1 cellular context compared by ENCODE assay signal in the genomic region with DNA sequence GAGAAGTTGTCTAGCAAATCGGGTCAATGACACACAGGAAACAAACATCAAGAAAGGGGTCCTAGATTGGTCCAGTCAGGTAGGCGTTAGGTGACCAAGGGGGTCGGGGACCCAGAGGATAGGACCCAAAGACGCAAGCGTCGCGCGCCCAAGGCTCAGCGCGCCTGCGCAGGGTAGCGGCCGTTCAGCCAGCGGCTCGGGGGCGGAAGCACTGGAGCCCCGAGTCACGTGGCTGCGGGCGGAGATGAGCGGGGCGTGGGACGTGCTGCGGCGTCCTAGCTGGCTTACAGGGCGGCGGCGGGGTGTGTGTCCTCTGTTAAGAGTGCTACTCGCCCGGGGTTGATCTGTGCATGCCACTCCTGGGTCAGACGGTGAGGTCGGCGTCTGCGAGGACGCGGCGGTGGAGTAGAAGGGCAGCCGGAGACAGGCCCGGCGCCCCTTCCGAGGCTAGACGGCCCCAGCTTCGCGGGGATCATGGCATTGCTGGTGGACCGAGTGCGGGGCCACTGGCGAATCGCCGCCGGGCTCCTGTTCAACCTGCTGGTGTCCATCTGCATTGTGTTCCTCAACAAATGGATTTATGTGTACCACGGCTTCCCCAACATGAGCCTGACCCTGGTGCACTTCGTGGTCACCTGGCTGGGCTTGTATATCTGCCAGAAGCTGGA.
TF ChIP-seq lines count a peak whose summit lies in the region.

A gene (plus strand): TSS at position 273 of the 668 bp plus-strand sequence. CDS start 202 bp downstream, at position 475.

TF ChIP-seq in HEK293, 187 proteins besides CTCF, POLR2A, EP300 and RAD21 (continued from another document and continues in another):
- TF ChIP-seq, protein P1, sequence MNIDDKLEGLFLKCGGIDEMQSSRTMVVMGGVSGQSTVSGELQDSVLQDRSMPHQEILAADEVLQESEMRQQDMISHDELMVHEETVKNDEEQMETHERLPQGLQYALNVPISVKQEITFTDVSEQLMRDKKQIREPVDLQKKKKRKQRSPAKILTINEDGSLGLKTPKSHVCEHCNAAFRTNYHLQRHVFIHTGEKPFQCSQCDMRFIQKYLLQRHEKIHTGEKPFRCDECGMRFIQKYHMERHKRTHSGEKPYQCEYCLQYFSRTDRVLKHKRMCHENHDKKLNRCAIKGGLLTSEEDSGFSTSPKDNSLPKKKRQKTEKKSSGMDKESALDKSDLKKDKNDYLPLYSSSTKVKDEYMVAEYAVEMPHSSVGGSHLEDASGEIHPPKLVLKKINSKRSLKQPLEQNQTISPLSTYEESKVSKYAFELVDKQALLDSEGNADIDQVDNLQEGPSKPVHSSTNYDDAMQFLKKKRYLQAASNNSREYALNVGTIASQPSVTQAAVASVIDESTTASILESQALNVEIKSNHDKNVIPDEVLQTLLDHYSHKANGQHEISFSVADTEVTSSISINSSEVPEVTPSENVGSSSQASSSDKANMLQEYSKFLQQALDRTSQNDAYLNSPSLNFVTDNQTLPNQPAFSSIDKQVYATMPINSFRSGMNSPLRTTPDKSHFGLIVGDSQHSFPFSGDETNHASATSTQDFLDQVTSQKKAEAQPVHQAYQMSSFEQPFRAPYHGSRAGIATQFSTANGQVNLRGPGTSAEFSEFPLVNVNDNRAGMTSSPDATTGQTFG (tag by site-specific recombination; IDR thresholded peaks at IDR 0.05; ENCODE audit: borderline replicate concordance): no peak
- TF ChIP-seq ZNF664 (tag by site-specific recombination; IDR thresholded peaks at IDR 0.05): no peak
- TF ChIP-seq, protein P2, sequence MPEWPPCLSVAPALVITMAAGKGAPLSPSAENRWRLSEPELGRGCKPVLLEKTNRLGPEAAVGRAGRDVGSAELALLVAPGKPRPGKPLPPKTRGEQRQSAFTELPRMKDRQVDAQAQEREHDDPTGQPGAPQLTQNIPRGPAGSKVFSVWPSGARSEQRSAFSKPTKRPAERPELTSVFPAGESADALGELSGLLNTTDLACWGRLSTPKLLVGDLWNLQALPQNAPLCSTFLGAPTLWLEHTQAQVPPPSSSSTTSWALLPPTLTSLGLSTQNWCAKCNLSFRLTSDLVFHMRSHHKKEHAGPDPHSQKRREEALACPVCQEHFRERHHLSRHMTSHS (tag by site-specific recombination; IDR thresholded peaks at IDR 0.05): no peak
- TF ChIP-seq KLF7 (tag by site-specific recombination; IDR thresholded peaks at IDR 0.05; ENCODE audit: borderline replicate concordance): peak; percentile 84; the same call in 1 of the 2 replicates
- no peak for TF ChIP-seq ZNF514 (tag by site-specific recombination; IDR thresholded peaks at IDR 0.05)
- peak; percentile 88 for TF ChIP-seq ZNF335 (tag by site-specific recombination; conservative IDR thresholded peaks at IDR 0.05)
- no peak for TF ChIP-seq PRDM1 (tag by site-specific recombination; IDR thresholded peaks at IDR 0.05)
- no peak for TF ChIP-seq ZSCAN16 (tag by site-specific recombination; IDR thresholded peaks at IDR 0.05)
- peak; percentile 78 for TF ChIP-seq KLF10 (tag by site-specific recombination; IDR thresholded peaks at IDR 0.05)
- no peak for TF ChIP-seq ZNF548 (tag by site-specific recombination; IDR thresholded peaks at IDR 0.05)
- TF ChIP-seq ZNF585B (tag by site-specific recombination; IDR thresholded peaks at IDR 0.05): no peak
- 0 out of 2 replicates have a peak, but pooled peaks have one; percentile 29 for TF ChIP-seq ZNF837 (tag by site-specific recombination; IDR thresholded peaks at IDR 0.05)
- TF ChIP-seq, protein P3, sequence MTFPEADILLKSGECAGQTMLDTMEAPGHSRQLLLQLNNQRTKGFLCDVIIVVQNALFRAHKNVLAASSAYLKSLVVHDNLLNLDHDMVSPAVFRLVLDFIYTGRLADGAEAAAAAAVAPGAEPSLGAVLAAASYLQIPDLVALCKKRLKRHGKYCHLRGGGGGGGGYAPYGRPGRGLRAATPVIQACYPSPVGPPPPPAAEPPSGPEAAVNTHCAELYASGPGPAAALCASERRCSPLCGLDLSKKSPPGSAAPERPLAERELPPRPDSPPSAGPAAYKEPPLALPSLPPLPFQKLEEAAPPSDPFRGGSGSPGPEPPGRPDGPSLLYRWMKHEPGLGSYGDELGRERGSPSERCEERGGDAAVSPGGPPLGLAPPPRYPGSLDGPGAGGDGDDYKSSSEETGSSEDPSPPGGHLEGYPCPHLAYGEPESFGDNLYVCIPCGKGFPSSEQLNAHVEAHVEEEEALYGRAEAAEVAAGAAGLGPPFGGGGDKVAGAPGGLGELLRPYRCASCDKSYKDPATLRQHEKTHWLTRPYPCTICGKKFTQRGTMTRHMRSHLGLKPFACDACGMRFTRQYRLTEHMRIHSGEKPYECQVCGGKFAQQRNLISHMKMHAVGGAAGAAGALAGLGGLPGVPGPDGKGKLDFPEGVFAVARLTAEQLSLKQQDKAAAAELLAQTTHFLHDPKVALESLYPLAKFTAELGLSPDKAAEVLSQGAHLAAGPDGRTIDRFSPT (tag by site-specific recombination; IDR thresholded peaks at IDR 0.05): 0 out of 2 replicates have a peak, but pooled peaks have one; percentile 43
- TF ChIP-seq, protein P4, sequence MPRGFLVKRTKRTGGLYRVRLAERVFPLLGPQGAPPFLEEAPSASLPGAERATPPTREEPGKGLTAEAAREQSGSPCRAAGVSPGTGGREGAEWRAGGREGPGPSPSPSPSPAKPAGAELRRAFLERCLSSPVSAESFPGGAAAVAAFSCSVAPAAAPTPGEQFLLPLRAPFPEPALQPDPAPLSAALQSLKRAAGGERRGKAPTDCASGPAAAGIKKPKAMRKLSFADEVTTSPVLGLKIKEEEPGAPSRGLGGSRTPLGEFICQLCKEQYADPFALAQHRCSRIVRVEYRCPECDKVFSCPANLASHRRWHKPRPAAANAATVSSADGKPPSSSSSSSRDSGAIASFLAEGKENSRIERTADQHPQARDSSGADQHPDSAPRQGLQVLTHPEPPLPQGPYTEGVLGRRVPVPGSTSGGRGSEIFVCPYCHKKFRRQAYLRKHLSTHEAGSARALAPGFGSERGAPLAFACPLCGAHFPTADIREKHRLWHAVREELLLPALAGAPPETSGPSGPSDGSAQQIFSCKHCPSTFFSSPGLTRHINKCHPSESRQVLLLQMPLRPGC (tag by site-specific recombination; IDR thresholded peaks at IDR 0.05): 0 out of 2 replicates have a peak, but pooled peaks have one; percentile 53
- 0 out of 2 replicates have a peak, but pooled peaks have one; percentile 12 for TF ChIP-seq ZNF792 (tag by site-specific recombination; IDR thresholded peaks at IDR 0.05)
- TF ChIP-seq ZSCAN30 (tag by site-specific recombination; IDR thresholded peaks at IDR 0.05): peak; percentile 78; the same call in 1 of the 2 replicates
- no peak for TF ChIP-seq ZNF707 (tag by site-specific recombination; IDR thresholded peaks at IDR 0.05)
- TF ChIP-seq, protein P5, sequence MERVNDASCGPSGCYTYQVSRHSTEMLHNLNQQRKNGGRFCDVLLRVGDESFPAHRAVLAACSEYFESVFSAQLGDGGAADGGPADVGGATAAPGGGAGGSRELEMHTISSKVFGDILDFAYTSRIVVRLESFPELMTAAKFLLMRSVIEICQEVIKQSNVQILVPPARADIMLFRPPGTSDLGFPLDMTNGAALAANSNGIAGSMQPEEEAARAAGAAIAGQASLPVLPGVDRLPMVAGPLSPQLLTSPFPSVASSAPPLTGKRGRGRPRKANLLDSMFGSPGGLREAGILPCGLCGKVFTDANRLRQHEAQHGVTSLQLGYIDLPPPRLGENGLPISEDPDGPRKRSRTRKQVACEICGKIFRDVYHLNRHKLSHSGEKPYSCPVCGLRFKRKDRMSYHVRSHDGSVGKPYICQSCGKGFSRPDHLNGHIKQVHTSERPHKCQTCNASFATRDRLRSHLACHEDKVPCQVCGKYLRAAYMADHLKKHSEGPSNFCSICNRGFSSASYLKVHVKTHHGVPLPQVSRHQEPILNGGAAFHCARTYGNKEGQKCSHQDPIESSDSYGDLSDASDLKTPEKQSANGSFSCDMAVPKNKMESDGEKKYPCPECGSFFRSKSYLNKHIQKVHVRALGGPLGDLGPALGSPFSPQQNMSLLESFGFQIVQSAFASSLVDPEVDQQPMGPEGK (tag by site-specific recombination; IDR thresholded peaks at IDR 0.05): peak; percentile 57; the same call in 1 of the 2 replicates
- peak; percentile 79 for TF ChIP-seq SP2 (tag by site-specific recombination; IDR thresholded peaks at IDR 0.05)
- TF ChIP-seq, protein P6, sequence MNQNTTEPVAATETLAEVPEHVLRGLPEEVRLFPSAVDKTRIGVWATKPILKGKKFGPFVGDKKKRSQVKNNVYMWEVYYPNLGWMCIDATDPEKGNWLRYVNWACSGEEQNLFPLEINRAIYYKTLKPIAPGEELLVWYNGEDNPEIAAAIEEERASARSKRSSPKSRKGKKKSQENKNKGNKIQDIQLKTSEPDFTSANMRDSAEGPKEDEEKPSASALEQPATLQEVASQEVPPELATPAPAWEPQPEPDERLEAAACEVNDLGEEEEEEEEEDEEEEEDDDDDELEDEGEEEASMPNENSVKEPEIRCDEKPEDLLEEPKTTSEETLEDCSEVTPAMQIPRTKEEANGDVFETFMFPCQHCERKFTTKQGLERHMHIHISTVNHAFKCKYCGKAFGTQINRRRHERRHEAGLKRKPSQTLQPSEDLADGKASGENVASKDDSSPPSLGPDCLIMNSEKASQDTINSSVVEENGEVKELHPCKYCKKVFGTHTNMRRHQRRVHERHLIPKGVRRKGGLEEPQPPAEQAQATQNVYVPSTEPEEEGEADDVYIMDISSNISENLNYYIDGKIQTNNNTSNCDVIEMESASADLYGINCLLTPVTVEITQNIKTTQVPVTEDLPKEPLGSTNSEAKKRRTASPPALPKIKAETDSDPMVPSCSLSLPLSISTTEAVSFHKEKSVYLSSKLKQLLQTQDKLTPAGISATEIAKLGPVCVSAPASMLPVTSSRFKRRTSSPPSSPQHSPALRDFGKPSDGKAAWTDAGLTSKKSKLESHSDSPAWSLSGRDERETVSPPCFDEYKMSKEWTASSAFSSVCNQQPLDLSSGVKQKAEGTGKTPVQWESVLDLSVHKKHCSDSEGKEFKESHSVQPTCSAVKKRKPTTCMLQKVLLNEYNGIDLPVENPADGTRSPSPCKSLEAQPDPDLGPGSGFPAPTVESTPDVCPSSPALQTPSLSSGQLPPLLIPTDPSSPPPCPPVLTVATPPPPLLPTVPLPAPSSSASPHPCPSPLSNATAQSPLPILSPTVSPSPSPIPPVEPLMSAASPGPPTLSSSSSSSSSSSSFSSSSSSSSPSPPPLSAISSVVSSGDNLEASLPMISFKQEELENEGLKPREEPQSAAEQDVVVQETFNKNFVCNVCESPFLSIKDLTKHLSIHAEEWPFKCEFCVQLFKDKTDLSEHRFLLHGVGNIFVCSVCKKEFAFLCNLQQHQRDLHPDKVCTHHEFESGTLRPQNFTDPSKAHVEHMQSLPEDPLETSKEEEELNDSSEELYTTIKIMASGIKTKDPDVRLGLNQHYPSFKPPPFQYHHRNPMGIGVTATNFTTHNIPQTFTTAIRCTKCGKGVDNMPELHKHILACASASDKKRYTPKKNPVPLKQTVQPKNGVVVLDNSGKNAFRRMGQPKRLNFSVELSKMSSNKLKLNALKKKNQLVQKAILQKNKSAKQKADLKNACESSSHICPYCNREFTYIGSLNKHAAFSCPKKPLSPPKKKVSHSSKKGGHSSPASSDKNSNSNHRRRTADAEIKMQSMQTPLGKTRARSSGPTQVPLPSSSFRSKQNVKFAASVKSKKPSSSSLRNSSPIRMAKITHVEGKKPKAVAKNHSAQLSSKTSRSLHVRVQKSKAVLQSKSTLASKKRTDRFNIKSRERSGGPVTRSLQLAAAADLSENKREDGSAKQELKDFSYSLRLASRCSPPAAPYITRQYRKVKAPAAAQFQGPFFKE (tag by site-specific recombination; IDR thresholded peaks at IDR 0.05; ENCODE audit: borderline replicate concordance): peak; percentile 35; the same call in 1 of the 2 replicates
- no peak for TF ChIP-seq ZNF510 (tag by site-specific recombination; IDR thresholded peaks at IDR 0.05; ENCODE audit: insufficient replicate concordance)
- TF ChIP-seq ZNF146 (tag by site-specific recombination; IDR thresholded peaks at IDR 0.05): no peak
- TF ChIP-seq ZNF530 (tag by site-specific recombination; IDR thresholded peaks at IDR 0.05; ENCODE audit: low read depth): no peak
- no peak for TF ChIP-seq ZNF274 (IDR thresholded peaks at IDR 0.05; ENCODE audit: low read length)
- TF ChIP-seq ZNF274 (tag by site-specific recombination; IDR thresholded peaks at IDR 0.05; ENCODE audit: borderline replicate concordance): no peak
- TF ChIP-seq ZNF776 (tag by site-specific recombination; IDR thresholded peaks at IDR 0.05; ENCODE audit: borderline replicate concordance): no peak
- peak; percentile 69; the same call in 1 of the 2 replicates for TF ChIP-seq SP7 (tag by site-specific recombination; IDR thresholded peaks at IDR 0.05)
- TF ChIP-seq ZFP3 (tag by site-specific recombination; IDR thresholded peaks at IDR 0.05; ENCODE audit: low read depth): peak; percentile 91
- TF ChIP-seq EGR2 (tag by site-specific recombination; IDR thresholded peaks at IDR 0.05; ENCODE audit: low read depth): peak; percentile 89
- TF ChIP-seq ZNF433 (tag by site-specific recombination; IDR thresholded peaks at IDR 0.05; ENCODE audit: low read depth): no peak
- peak; percentile 43; the same call in 1 of the 2 replicates for TF ChIP-seq ZNF600 (tag by site-specific recombination; IDR thresholded peaks at IDR 0.05)
- TF ChIP-seq ZNF324 (tag by site-specific recombination; IDR thresholded peaks at IDR 0.05): peak; percentile 49; the same call in 1 of the 2 replicates
- TF ChIP-seq, protein P7, sequence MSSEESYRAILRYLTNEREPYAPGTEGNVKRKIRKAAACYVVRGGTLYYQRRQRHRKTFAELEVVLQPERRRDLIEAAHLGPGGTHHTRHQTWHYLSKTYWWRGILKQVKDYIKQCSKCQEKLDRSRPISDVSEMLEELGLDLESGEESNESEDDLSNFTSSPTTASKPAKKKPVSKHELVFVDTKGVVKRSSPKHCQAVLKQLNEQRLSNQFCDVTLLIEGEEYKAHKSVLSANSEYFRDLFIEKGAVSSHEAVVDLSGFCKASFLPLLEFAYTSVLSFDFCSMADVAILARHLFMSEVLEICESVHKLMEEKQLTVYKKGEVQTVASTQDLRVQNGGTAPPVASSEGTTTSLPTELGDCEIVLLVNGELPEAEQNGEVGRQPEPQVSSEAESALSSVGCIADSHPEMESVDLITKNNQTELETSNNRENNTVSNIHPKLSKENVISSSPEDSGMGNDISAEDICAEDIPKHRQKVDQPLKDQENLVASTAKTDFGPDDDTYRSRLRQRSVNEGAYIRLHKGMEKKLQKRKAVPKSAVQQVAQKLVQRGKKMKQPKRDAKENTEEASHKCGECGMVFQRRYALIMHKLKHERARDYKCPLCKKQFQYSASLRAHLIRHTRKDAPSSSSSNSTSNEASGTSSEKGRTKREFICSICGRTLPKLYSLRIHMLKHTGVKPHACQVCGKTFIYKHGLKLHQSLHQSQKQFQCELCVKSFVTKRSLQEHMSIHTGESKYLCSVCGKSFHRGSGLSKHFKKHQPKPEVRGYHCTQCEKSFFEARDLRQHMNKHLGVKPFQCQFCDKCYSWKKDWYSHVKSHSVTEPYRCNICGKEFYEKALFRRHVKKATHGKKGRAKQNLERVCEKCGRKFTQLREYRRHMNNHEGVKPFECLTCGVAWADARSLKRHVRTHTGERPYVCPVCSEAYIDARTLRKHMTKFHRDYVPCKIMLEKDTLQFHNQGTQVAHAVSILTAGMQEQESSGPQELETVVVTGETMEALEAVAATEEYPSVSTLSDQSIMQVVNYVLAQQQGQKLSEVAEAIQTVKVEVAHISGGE (tag by site-specific recombination; conservative IDR thresholded peaks at IDR 0.05; ENCODE audit: low read depth): peak; percentile 85
